9 cellular contexts compared by ENCODE assay signal in genomic region chr7:73739387-73739767, GRCh38. TPM values are rescaled to one million over a fixed set of nuclear protein-coding genes. Genes with fewer than 3 reads are reported as not detected.
A peak's percentile ranks its signal among the peaks of the same experiment; 100 is the strongest.
DNase-seq lines count a peak whose midpoint lies in the region; ATAC-seq and TF ChIP-seq lines count a peak whose summit lies in the region.
"Had no signal": no experiment of that assay in that cellular context is flagged by ENCODE, and none has a peak within 500 bp of the region (broad histone marks: within the 10 kb centered on the region; RNA-seq: fewer than 3 reads in every experiment).

No MANE protein-coding gene starts in this region.

- H3K36me3 ChIP-seq in body of pancreas (replicated peaks in 1 of 2; ENCODE audit: insufficient read depth in 1 of 2, low read depth in 2 of 2) = peaks cover 0 to 7% of the 10 kb centered on the region in 2 donors

- peak overlapping the region; percentile 94 to 100 (median 98) for H3K27ac ChIP-seq in body of pancreas

- H3K4me3 ChIP-seq in body of pancreas = peak overlapping the region in 1 of 2 donors; percentile 7

- 22 to 28% methylated on average over 13 of the region's 13 CpGs for whole genome bisulfite sequencing in body of pancreas, 2 donors

- H3K4me3 Mint-ChIP-seq in stimulated activated naive CD8-positive, alpha-beta T cell treated with anti-CD3 and anti-CD28 coated beads, Interleukin-15, Interleukin-2, amounts not matched to agents 100 ng/mL and 50 ng/mL, for 24 hours = peak overlapping the region; percentile 90
- H3K4me3 Mint-ChIP-seq in mesothelial cell of epicardium = peak overlapping the region; percentile 85

- no peak for ATAC-seq in stimulated activated naive CD8-positive, alpha-beta T cell treated with anti-CD3 and anti-CD28 coated beads, Interleukin-15, Interleukin-2, amounts not matched to agents 100 U/mL and 50 U/mL, for 24 hours
- ATAC-seq in body of pancreas (no peak), GM19324 (IDR thresholded peaks at IDR 0.05; ENCODE audit: low FRiP score, unreplicated experiment) (no peak), omental fat pad (ENCODE audit: low FRiP score) (no peak), GM21528 (IDR thresholded peaks at IDR 0.05; ENCODE audit: low FRiP score, unreplicated experiment) (no peak)

- DNase-seq in stimulated activated naive CD8-positive, alpha-beta T cell treated with anti-CD3 and anti-CD28 coated beads, Interleukin-15, Interleukin-2, amounts not matched to agents 100 U/mL and 50 U/mL, for 24 hours = no peak
- peak in 3 of 4 donors; percentile 36 to 46 (median 43) for DNase-seq in body of pancreas
- no peak for DNase-seq in mesothelial cell of epicardium (ENCODE audit: low spot score in 2 of 2, unreplicated experiment in 2 of 2)
- DNase-seq in omental fat pad (ENCODE audit: low spot score) = no peak
- DNase-seq in hippocampal formation (lab: John Stamatoyannopoulos, UW) = no peak

- H3K4me1 ChIP-seq in body of pancreas = peaks cover 88% of the 10 kb centered on the region

- intact Hi-C loops in body of pancreas (cut with DNase I) = no loop called here

- peaks cover 10% of the 10 kb centered on the region for H3K4me1 Mint-ChIP-seq in stimulated activated naive CD8-positive, alpha-beta T cell treated with anti-CD3 and anti-CD28 coated beads, Interleukin-15, Interleukin-2, amounts not matched to agents 100 ng/mL and 50 ng/mL, for 24 hours (ENCODE audit: low read depth)
- H3K4me1 Mint-ChIP-seq in mesothelial cell of epicardium = peaks cover 39% of the 10 kb centered on the region

- peaks cover 7% of the 10 kb centered on the region for H3K36me3 Mint-ChIP-seq in stimulated activated naive CD8-positive, alpha-beta T cell treated with anti-CD3 and anti-CD28 coated beads, Interleukin-15, Interleukin-2, amounts not matched to agents 100 ng/mL and 50 ng/mL, for 24 hours (ENCODE audit: low read depth)
- peaks cover 2% of the 10 kb centered on the region for H3K36me3 Mint-ChIP-seq in mesothelial cell of epicardium

- H3K9me3 Mint-ChIP-seq in stimulated activated naive CD8-positive, alpha-beta T cell treated with anti-CD3 and anti-CD28 coated beads, Interleukin-15, Interleukin-2, amounts not matched to agents 100 ng/mL and 50 ng/mL, for 24 hours = no peaks in the 10 kb centered on the region
- H3K9me3 Mint-ChIP-seq in mesothelial cell of epicardium = no peaks in the 10 kb centered on the region

- no peak for TF ChIP-seq POLR2A in body of pancreas (IDR thresholded peaks at IDR 0.05)

- H3K9me3 ChIP-seq in body of pancreas = no peaks in the 10 kb centered on the region

- peak overlapping the region; percentile 85 for H3K27ac Mint-ChIP-seq in stimulated activated naive CD8-positive, alpha-beta T cell treated with anti-CD3 and anti-CD28 coated beads, Interleukin-15, Interleukin-2, amounts not matched to agents 100 ng/mL and 50 ng/mL, for 24 hours
- H3K27ac Mint-ChIP-seq in mesothelial cell of epicardium = peak overlapping the region; percentile 97

- TF ChIP-seq CTCF in body of pancreas (IDR thresholded peaks at IDR 0.05) (no peak), mesothelial cell of epicardium (IDR thresholded peaks at IDR 0.05; ENCODE audit: unreplicated experiment) (no peak), omental fat pad (IDR thresholded peaks at IDR 0.05) (no peak)

- no peaks in the 10 kb centered on the region for H3K27me3 ChIP-seq in body of pancreas

- no peaks in the 10 kb centered on the region for H3K27me3 Mint-ChIP-seq in stimulated activated naive CD8-positive, alpha-beta T cell treated with anti-CD3 and anti-CD28 coated beads, Interleukin-15, Interleukin-2, amounts not matched to agents 100 ng/mL and 50 ng/mL, for 24 hours
- H3K27me3 Mint-ChIP-seq in mesothelial cell of epicardium (ENCODE audit: low read depth) = peaks cover 23% of the 10 kb centered on the region

RNA-seq across cellular contexts. Expression of gene ABHD11, which starts 0.8 kb away (rescaled TPM):
- total RNA-seq in body of pancreas (10 to 100 TPM; 21.5 to 22.7 TPM), mesothelial cell of epicardium (33.9 to 40.7 TPM (median 35.2 TPM) in 3 replicates), omental fat pad (10 to 100 TPM in 2 of 4 donors, 1 to 10 TPM in 2; 6.6 to 13.9 (median 9.4) TPM)

RNA-seq across cellular contexts. Expression of gene STX1A, which starts 19.9 kb away (rescaled TPM):
- 10 to 100 TPM in 1 of 2 donors, 1 to 10 TPM in 1; 9.9 to 12.5 TPM for total RNA-seq in body of pancreas
- total RNA-seq in mesothelial cell of epicardium = 12.5 to 15.5 TPM (median 13.2 TPM) in 3 replicates
- total RNA-seq in omental fat pad = 10 to 100 TPM in 1 of 4 donors, 1 to 10 TPM in 3; 3.6 to 10.4 (median 4.8) TPM

RNA-seq across cellular contexts. Expression of gene CLDN3, which starts 30.7 kb away (rescaled TPM):
- total RNA-seq in body of pancreas (100 to 1,000 TPM in 1 of 2 donors, 10 to 100 TPM in 1; 94.2 to 150 TPM), mesothelial cell of epicardium (10.5 to 11.0 TPM (median 10.6 TPM) in 3 replicates), omental fat pad (under 1 TPM in 1 of 4 donors, not detected in 3; 0.28 TPM)
- total RNA-seq: subcutaneous adipose tissue had no signal

RNA-seq across cellular contexts. Expression of gene BUD23, which starts 56.0 kb away (rescaled TPM):
- total RNA-seq in body of pancreas = 10 to 100 TPM; 34.3 to 43.3 TPM
- 64.2 to 70.2 TPM (median 69.1 TPM) in 3 replicates for total RNA-seq in mesothelial cell of epicardium
- total RNA-seq in omental fat pad = 10 to 100 TPM; 28.8 to 52.2 (median 45.0) TPM

RNA-seq across cellular contexts. Expression of gene DNAJC30, which starts 56.1 kb away (rescaled TPM):
- total RNA-seq in body of pancreas (1 to 10 TPM; 3.6 to 5.6 TPM), mesothelial cell of epicardium (13.1 to 14.8 TPM (median 14.6 TPM) in 3 replicates), omental fat pad (1 to 10 TPM; 4.0 to 5.3 (median 4.7) TPM)

Comparison
In these comparisons a context has a peak if more than half of its experiments do, and no peak if none do; other contexts are left out.
1. DNase-seq: peak in body of pancreas (3 of 4); none in stimulated activated naive CD8-positive, alpha-beta T cell treated with anti-CD3 and anti-CD28 coated beads, Interleukin-15, Interleukin-2, amounts not matched to agents 100 U/mL and 50 U/mL, for 24 hours (single experiment), mesothelial cell of epicardium (0 of 2), omental fat pad (single experiment) and hippocampal formation (0 of 2).